Comparison of ENCODE assay signal across 9 cellular contexts in the genomic region with DNA sequence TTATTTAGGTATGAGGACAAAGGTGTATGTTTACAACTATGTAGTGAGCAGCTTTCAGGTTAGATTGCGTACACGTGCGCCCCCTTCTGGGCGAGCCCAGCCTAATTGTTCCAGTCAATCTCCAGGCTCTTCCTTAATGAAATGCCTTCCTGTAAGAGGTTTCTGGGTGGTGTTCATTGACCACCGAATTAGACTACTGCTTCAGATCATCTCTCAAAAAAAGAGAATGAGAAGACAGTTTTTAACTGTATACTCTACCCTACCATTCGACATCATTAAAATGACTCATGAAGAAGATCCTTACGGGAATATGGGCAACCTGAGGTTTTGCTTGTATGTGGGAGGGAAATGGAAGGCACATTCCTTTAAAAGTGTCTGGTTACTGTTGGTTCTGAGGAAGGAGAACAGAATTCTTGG. TPM values are rescaled to one million over a fixed set of nuclear protein-coding genes. Genes with fewer than 3 reads are reported as not detected.
DNase-seq lines count a peak whose midpoint lies in the region; ATAC-seq and TF ChIP-seq lines count a peak whose summit lies in the region.
"Had no signal": no experiment of that assay in that cellular context is flagged by ENCODE, and none has a peak within 500 bp of the region (broad histone marks: within the 10 kb centered on the region; RNA-seq: fewer than 3 reads in every experiment).

No MANE protein-coding gene starts in this region.

- no peaks in the 10 kb centered on the region for H3K4me1 ChIP-seq in heart right ventricle

- H3K36me3 Mint-ChIP-seq in activated T-helper 17 cell treated with anti-CD3 and anti-CD28 coated beads, Interleukin-2, amount 50 U/mL, for 72 hours (ENCODE audit: low read depth), result no peaks in the 10 kb centered on the region
- H3K36me3 Mint-ChIP-seq: IgD-negative memory B cell had no signal

- DNase-seq in AG10803 (ENCODE audit: low read depth) (peak; percentile 83), NCI-H69 (lab: John Stamatoyannopoulos, UW) (peak; percentile 71), heart right ventricle (peak; percentile 58 to 75), sciatic nerve (ENCODE audit: low spot score) (peak; percentile 90)
- DNase-seq in effector CD8-positive, alpha-beta T cell (lab: John Stamatoyannopoulos, UW), result no peak

- peak overlapping the region; percentile 70 for H3K4me3 ChIP-seq in AG10803 (ENCODE audit: low read length)
- peak overlapping the region in 7 of 10 donors; percentile 32 to 49 (median 44) for H3K4me3 ChIP-seq in heart right ventricle

- no peak overlapping the region for H3K27ac Mint-ChIP-seq in activated T-helper 17 cell treated with anti-CD3 and anti-CD28 coated beads, Interleukin-2, amount 50 U/mL, for 72 hours
- H3K27ac Mint-ChIP-seq: IgD-negative memory B cell had no signal

- no peaks in the 10 kb centered on the region for H3K9me3 ChIP-seq in heart right ventricle

- H3K27me3 Mint-ChIP-seq in activated T-helper 17 cell treated with anti-CD3 and anti-CD28 coated beads, Interleukin-2, amount 50 U/mL, for 72 hours, result peaks cover 4% of the 10 kb centered on the region

- H3K4me1 Mint-ChIP-seq in activated T-helper 17 cell treated with anti-CD3 and anti-CD28 coated beads, Interleukin-2, amount 50 U/mL, for 72 hours, result no peaks in the 10 kb centered on the region

- peaks cover 0 to 2% (median 0%) of the 10 kb centered on the region in 9 donors for H3K36me3 ChIP-seq in heart right ventricle

- peak overlapping the region in 8 of 10 donors; percentile 34 to 73 (median 60) for H3K27ac ChIP-seq in heart right ventricle

- TF ChIP-seq CTCF in AG10803 (conservative IDR thresholded peaks at IDR 0.05; ENCODE audit: low read length) (peak; percentile 75), heart right ventricle (IDR thresholded peaks at IDR 0.05) (peak; percentile 22 to 81 (median 69))

- peak; percentile 72 for ATAC-seq in GM18867 (IDR thresholded peaks at IDR 0.05; ENCODE audit: unreplicated experiment)
- peak; percentile 82 for ATAC-seq in HG03064 (IDR thresholded peaks at IDR 0.05; ENCODE audit: low read depth, unreplicated experiment)
- peak; percentile 59 for ATAC-seq in activated T-helper 17 cell treated with anti-CD3 and anti-CD28 coated beads, Interleukin-2, amount 50 U/mL, for 72 hours (replicated peaks)
- ATAC-seq in heart right ventricle, result peak in 7 of 8 donors; percentile 75 to 83 (median 80)
- peak; percentile 87 for ATAC-seq in sciatic nerve

- H3K9me3 Mint-ChIP-seq in activated T-helper 17 cell treated with anti-CD3 and anti-CD28 coated beads, Interleukin-2, amount 50 U/mL, for 72 hours, result no peaks in the 10 kb centered on the region
- H3K9me3 Mint-ChIP-seq: IgD-negative memory B cell had no signal

- no peak overlapping the region for H3K4me3 Mint-ChIP-seq in activated T-helper 17 cell treated with anti-CD3 and anti-CD28 coated beads, Interleukin-2, amount 50 U/mL, for 72 hours
- H3K4me3 Mint-ChIP-seq: IgD-negative memory B cell had no signal

- intact Hi-C loops in heart right ventricle (cut with DNase I) (loop anchor here in 5 of 10 donors (2.0 to 5.0 kb wide), 3 partner anchors 127 to 132 kb away; no protein-coding TSS in a partner anchor), sciatic nerve (cut with DNase I) (loop anchor here (5.0 kb wide), 1 partner anchor 998 kb away; no protein-coding TSS in a partner anchor)

- no peaks in the 10 kb centered on the region for H3K27me3 ChIP-seq in heart right ventricle

- WGBS in heart right ventricle, 2 donors, result 23 to 26% methylated on average over 7 of the region's 7 CpGs

RNA-seq across cellular contexts. Expression of gene LUM, which starts 2.1 kb away (rescaled TPM):
- not detected for total RNA-seq in activated T-helper 17 cell treated with anti-CD3 and anti-CD28 coated beads, Interleukin-2, amount 50 U/mL, for 72 hours
- total RNA-seq in heart right ventricle (100 to 1,000 TPM in 6 of 10 donors, 10 to 100 TPM in 4; 41.7 to 193 (median 126) TPM), sciatic nerve (206 TPM)
- polyA plus RNA-seq in heart right ventricle, result 10 to 100 TPM; 25.1 to 26.8 TPM
- polyA plus RNA-seq: IgD-negative memory B cell had no signal

RNA-seq across cellular contexts. Expression of gene KERA, which starts 51.3 kb away (rescaled TPM):
- not detected for total RNA-seq in activated T-helper 17 cell treated with anti-CD3 and anti-CD28 coated beads, Interleukin-2, amount 50 U/mL, for 72 hours
- total RNA-seq in heart right ventricle (under 1 TPM in 1 of 10 donors, not detected in 9; 0.14 TPM), sciatic nerve (0.18 TPM)
- not detected for polyA plus RNA-seq in heart right ventricle
- polyA plus RNA-seq: IgD-negative memory B cell had no signal

Comparison
In these comparisons a context has a peak if more than half of its experiments do, and no peak if none do; other contexts are left out.
1. RNA of gene LUM, which starts 2.1 kb away (total RNA-seq): 206 TPM in sciatic nerve (single experiment) and 41.7 to 193 TPM in heart right ventricle; not detected in activated T-helper 17 cell treated with anti-CD3 and anti-CD28 coated beads, Interleukin-2, amount 50 U/mL, for 72 hours; every median in the first group is over 10 times any median in the second.
2. Peak in every context shown above with its lines, with median percentiles within 50 percentile points of each other: ATAC-seq.